In genomic region chr20:61234224-61234623, GRCh38 we compare ENCODE assay signal across 32 cellular contexts. TPM values are rescaled to one million over a fixed set of nuclear protein-coding genes. Genes with fewer than 3 reads are reported as not detected.
"Had no signal": no experiment of that assay in that cellular context is flagged by ENCODE, and none has a peak within 500 bp of the region (broad histone marks: within the 10 kb centered on the region; RNA-seq: fewer than 3 reads in every experiment).

No MANE protein-coding gene starts in this region.

- H3K9me3 ChIP-seq: adrenal gland, body of pancreas, colonic mucosa, esophagus squamous epithelium had no signal

- H3K36me3 ChIP-seq: adrenal gland, colonic mucosa, esophagus squamous epithelium had no signal

- H3K27ac ChIP-seq: adrenal gland, body of pancreas, colonic mucosa, epithelial cell of prostate, esophagus squamous epithelium had no signal

- H3K4me3 ChIP-seq: adrenal gland, body of pancreas, colonic mucosa, esophagus squamous epithelium had no signal

- DNase-seq: activated CD4-positive, alpha-beta memory T cell treated with anti-CD3 and anti-CD28 coated beads for 36 hours; activated CD4-positive, alpha-beta T cell treated with anti-CD3 and anti-CD28 coated beads for 36 hours; activated CD4-positive, alpha-beta T cell treated with anti-CD3 and anti-CD28 coated beads, Interleukin-2, amount 10 ng/mL, durations not matched to agents 24 days and 14 days; activated CD4-positive, CD25-positive, alpha-beta regulatory T cell; activated CD4-positive, CD25-positive, alpha-beta regulatory T cell treated with anti-CD3 and anti-CD28 coated beads, Interleukin-2, amount 50 U/mL, for 72 hours; activated CD8-positive, alpha-beta memory T cell treated with anti-CD3 and anti-CD28 coated beads, Interleukin-2, amount 10 ng/mL, durations not matched to agents 7 days and 5 days; activated CD8-positive, alpha-beta memory T cell treated with anti-CD3 and anti-CD28 coated beads, Interleukin-2, amount 50 U/mL, for 4 hours; activated CD8-positive, alpha-beta T cell treated with anti-CD3 and anti-CD28 coated beads, Interleukin-2, amount 10 ng/mL, durations not matched to agents 7 days and 5 days; activated effector memory CD4-positive, alpha-beta T cell treated with anti-CD3 and anti-CD28 coated beads, Interleukin-2, amount 50 U/mL, for 16 hours; activated naive CD4-positive, alpha-beta T cell treated with anti-CD3 and anti-CD28 coated beads for 36 hours; activated naive CD8-positive, alpha-beta T cell treated with anti-CD3 and anti-CD28 coated beads for 36 hours; activated naive CD8-positive, alpha-beta T cell treated with anti-CD3 and anti-CD28 coated beads, Interleukin-2, amount 50 U/mL, for 24 hours; activated T-cell treated with anti-CD3 and anti-CD28 coated beads, Interleukin-2, amount 50 U/mL, for 1 hour; activated T-cell treated with anti-CD3 and anti-CD28 coated beads, Interleukin-2, amount 50 U/mL, for 48 hours; adrenal gland; amygdala; aorta; body of pancreas; central memory CD4-positive, alpha-beta T cell; cerebellar nuclear complex; colonic mucosa; effector CD8-positive, alpha-beta T cell; esophagus squamous epithelium; foreskin melanocyte; SW 1271; T-helper 1 cell; T-helper 17 cell; T1000 had no signal

- ATAC-seq: activated CD4-positive, alpha-beta T cell treated with anti-CD3 and anti-CD28 coated beads for 36 hours; activated CD8-positive, alpha-beta memory T cell treated with anti-CD3 and anti-CD28 coated beads, Interleukin-2, amount 10 ng/mL, durations not matched to agents 7 days and 5 days; activated CD8-positive, alpha-beta T cell treated with anti-CD3 and anti-CD28 coated beads, Interleukin-2, amount 10 ng/mL, durations not matched to agents 7 days and 5 days; activated naive CD8-positive, alpha-beta T cell treated with anti-CD3 and anti-CD28 coated beads, Interleukin-2, amount 50 U/mL, for 24 hours; body of pancreas; T-helper 17 cell had no signal

- H3K27me3 ChIP-seq: adrenal gland, body of pancreas, colonic mucosa had no signal

- H3K4me1 ChIP-seq: adrenal gland, body of pancreas, colonic mucosa, esophagus squamous epithelium had no signal

RNA-seq across cellular contexts. Expression of gene CDH4, which starts 17.8 kb away (rescaled TPM):
- total RNA-seq: activated CD4-positive, alpha-beta T cell treated with anti-CD3 and anti-CD28 coated beads for 36 hours; activated CD4-positive, alpha-beta T cell treated with anti-CD3 and anti-CD28 coated beads, Interleukin-2, amount 10 ng/mL, durations not matched to agents 24 days and 14 days; activated CD8-positive, alpha-beta memory T cell treated with anti-CD3 and anti-CD28 coated beads for 36 hours; activated T-helper 1 cell treated with anti-CD3 and anti-CD28 coated beads, Interleukin-12 subunit alpha, Interleukin-12 subunit beta, Interleukin-2, Interleukin-4 antibody, amounts not matched to agents 30 ng/mL and 10 ng/mL and 1 ng/mL, durations not matched to agents 14 hours and 24 hours and 36 hours; activated T-helper 2 cell treated with anti-CD3 and anti-CD28 coated beads, Interferon-gamma antibody, Interleukin-2, Interleukin-4, amounts not matched to agents 10 μg/mL and 5 μg/mL and 100 μg/mL, durations not matched to agents 14 hours and 24 hours and 36 hours had no signal
- polyA plus RNA-seq: aorta had no signal
